Comparison of ENCODE assay signal across 1 cellular context in the genomic region with DNA sequence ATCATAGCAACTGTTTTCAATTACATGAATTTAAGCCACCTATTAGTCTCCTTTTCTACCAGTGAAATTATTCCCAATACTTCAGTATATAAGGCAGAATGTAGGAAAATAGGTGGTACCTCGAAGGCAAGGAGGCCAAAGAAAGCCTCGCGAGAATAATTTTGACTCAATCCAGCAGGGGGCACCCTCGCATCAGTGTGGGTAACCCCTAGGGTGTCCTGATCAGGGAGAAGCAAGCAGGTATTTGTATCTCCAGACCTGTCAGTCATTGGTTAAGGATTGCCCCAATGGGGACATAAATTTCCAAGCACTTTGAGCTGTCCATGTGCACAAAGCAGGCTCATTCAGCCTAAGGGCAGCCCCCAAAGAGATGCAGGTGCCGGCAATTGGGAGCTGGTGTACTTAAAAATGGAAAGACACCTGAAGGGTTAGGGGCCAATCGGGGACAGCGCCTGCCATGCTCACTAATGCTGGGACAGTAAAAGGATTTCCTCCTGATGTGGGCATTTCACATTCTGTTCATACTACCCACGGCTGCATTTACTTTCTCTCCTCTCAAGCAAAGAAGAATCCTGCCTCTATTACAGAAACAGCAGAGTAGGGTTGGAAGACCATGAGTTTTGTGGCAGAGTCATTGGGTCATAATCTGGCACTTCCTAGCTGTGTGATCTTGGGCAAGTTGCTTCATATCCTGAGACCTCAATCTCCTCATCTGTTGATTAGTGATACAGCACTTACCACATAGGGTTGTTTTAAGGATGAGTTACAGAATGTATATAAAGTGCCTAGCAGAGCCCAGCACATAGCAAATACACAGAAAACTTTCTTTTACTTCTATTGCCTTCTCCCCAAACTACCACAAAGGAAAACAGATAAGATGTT.
TF ChIP-seq lines count a peak whose summit lies in the region.

No MANE protein-coding gene starts in this region.

TF ChIP-seq in Ishikawa, 13 proteins besides CTCF, POLR2A, EP300 and RAD21 (continued from another document):
- no peak for TF ChIP-seq CREB1 (IDR thresholded peaks at IDR 0.05; ENCODE audit: low read depth)
- TF ChIP-seq EGR1 (IDR thresholded peaks at IDR 0.05), result no peak
- no peak for TF ChIP-seq TEAD4 (IDR thresholded peaks at IDR 0.05)
- TF ChIP-seq TCF12 (IDR thresholded peaks at IDR 0.05; ENCODE audit: low read depth), result no peak
- TF ChIP-seq, protein P1, sequence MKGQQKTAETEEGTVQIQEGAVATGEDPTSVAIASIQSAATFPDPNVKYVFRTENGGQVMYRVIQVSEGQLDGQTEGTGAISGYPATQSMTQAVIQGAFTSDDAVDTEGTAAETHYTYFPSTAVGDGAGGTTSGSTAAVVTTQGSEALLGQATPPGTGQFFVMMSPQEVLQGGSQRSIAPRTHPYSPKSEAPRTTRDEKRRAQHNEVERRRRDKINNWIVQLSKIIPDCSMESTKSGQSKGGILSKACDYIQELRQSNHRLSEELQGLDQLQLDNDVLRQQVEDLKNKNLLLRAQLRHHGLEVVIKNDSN (IDR thresholded peaks at IDR 0.05), result no peak
